14 cellular contexts compared by ENCODE assay signal in genomic region chr21:45894891-45895777, GRCh38.
"Had no signal": no experiment of that assay in that cellular context is flagged by ENCODE, and none has a peak within 500 bp of the region (broad histone marks: within the 10 kb centered on the region; RNA-seq: fewer than 3 reads in every experiment).

No MANE protein-coding gene starts in this region.

- H3K9me3 ChIP-seq: esophagus squamous epithelium, upper lobe of right lung had no signal

- H3K4me1 ChIP-seq: foreskin keratinocyte, parathyroid adenoma, upper lobe of right lung had no signal

- H3K4me3 ChIP-seq: coronary artery, esophagus squamous epithelium, lung, upper lobe of right lung had no signal

- H3K4me3 Mint-ChIP-seq: activated T-helper 17 cell treated with anti-CD3 and anti-CD28 coated beads, Interleukin-2, amount 50 U/mL, for 72 hours; stimulated activated naive CD8-positive, alpha-beta T cell treated with anti-CD3 and anti-CD28 coated beads, Interleukin-15, Interleukin-2, amounts not matched to agents 100 ng/mL and 50 ng/mL, for 24 hours had no signal

- H3K9ac ChIP-seq: parathyroid adenoma had no signal

- ATAC-seq: activated T-helper 17 cell treated with anti-CD3 and anti-CD28 coated beads, Interleukin-2, amount 50 U/mL, for 72 hours; foreskin keratinocyte; left colon; upper lobe of right lung had no signal

- H3K36me3 ChIP-seq: esophagus squamous epithelium, upper lobe of right lung had no signal

- H2AFZ ChIP-seq: parathyroid adenoma had no signal

- H3K27me3 ChIP-seq: upper lobe of right lung had no signal

- DNase-seq: activated CD4-positive, alpha-beta T cell treated with anti-CD3 and anti-CD28 coated beads, Interleukin-2, amount 50 U/mL, for 4 hours; activated CD4-positive, CD25-positive, alpha-beta regulatory T cell treated with anti-CD3 and anti-CD28 coated beads, Interleukin-2, amount 50 U/mL, for 72 hours; activated naive CD4-positive, alpha-beta T cell treated with Interleukin-2 at 50 U/mL for 16 hours; esophagus squamous epithelium; foreskin keratinocyte; naive B cell; small intestine; upper lobe of right lung had no signal

- H3K9me3 Mint-ChIP-seq: activated T-helper 17 cell treated with anti-CD3 and anti-CD28 coated beads, Interleukin-2, amount 50 U/mL, for 72 hours; naive B cell; stimulated activated naive CD8-positive, alpha-beta T cell treated with anti-CD3 and anti-CD28 coated beads, Interleukin-15, Interleukin-2, amounts not matched to agents 100 ng/mL and 50 ng/mL, for 24 hours had no signal

- H3K36me3 Mint-ChIP-seq: naive B cell had no signal

- H3K27ac Mint-ChIP-seq: activated T-helper 17 cell treated with anti-CD3 and anti-CD28 coated beads, Interleukin-2, amount 50 U/mL, for 72 hours; naive B cell; stimulated activated naive CD8-positive, alpha-beta T cell treated with anti-CD3 and anti-CD28 coated beads, Interleukin-15, Interleukin-2, amounts not matched to agents 100 ng/mL and 50 ng/mL, for 24 hours had no signal

- H3K79me2 ChIP-seq: parathyroid adenoma had no signal

- H3K27ac ChIP-seq: esophagus squamous epithelium, foreskin keratinocyte, parathyroid adenoma, upper lobe of right lung had no signal
